8 cellular contexts compared by ENCODE assay signal in genomic region chr7:5450549-5451327, GRCh38. TPM values are rescaled to one million over a fixed set of nuclear protein-coding genes. Genes with fewer than 3 reads are reported as not detected.
A peak's percentile ranks its signal among the peaks of the same experiment; 100 is the strongest.
DNase-seq lines count a peak whose midpoint lies in the region; ATAC-seq and TF ChIP-seq lines count a peak whose summit lies in the region.

No MANE protein-coding gene starts in this region.

- no peak overlapping the region for H3K27ac Mint-ChIP-seq in activated CD4-positive, alpha-beta memory T cell treated with anti-CD3 and anti-CD28 coated beads for 36 hours
- no peak overlapping the region for H3K27ac Mint-ChIP-seq in endothelial cell (ENCODE audit: unreplicated experiment)

- TF ChIP-seq CTCF in endothelial cell (IDR thresholded peaks at IDR 0.05; ENCODE audit: unreplicated experiment): peak; percentile 38

- DNase-seq in D341Med (ENCODE audit: low spot score) (peak; percentile 77), KBM-7 (peak; percentile 46), endothelial cell (ENCODE audit: low spot score) (peak; percentile 65), myocyte (ENCODE audit: low read depth) (peak; percentile 24)
- peak; percentile 47 for DNase-seq in activated CD4-positive, alpha-beta memory T cell treated with anti-CD3 and anti-CD28 coated beads for 36 hours

- H3K4me3 Mint-ChIP-seq in activated CD4-positive, alpha-beta memory T cell treated with anti-CD3 and anti-CD28 coated beads for 36 hours: no peak overlapping the region
- H3K4me3 Mint-ChIP-seq in endothelial cell (ENCODE audit: unreplicated experiment): no peak overlapping the region

- POLR2A ChIA-PET in activated CD4-positive, alpha-beta memory T cell treated with anti-CD3 and anti-CD28 coated beads for 36 hours (lab: Charles Lee): no interaction called here

- H3K36me3 Mint-ChIP-seq in activated CD4-positive, alpha-beta memory T cell treated with anti-CD3 and anti-CD28 coated beads for 36 hours: no peaks in the 10 kb centered on the region
- no peaks in the 10 kb centered on the region for H3K36me3 Mint-ChIP-seq in endothelial cell (ENCODE audit: low read depth, unreplicated experiment)

- CTCF ChIA-PET in activated CD4-positive, alpha-beta memory T cell treated with anti-CD3 and anti-CD28 coated beads for 36 hours (lab: Charles Lee): interaction anchor here (1.2 to 2.2 kb wide), 4 partner anchors 54 to 214 kb away, joined by 3 to 16 read pairs (median 6); no protein-coding TSS in a partner anchor

- no peaks in the 10 kb centered on the region for H3K4me1 Mint-ChIP-seq in activated CD4-positive, alpha-beta memory T cell treated with anti-CD3 and anti-CD28 coated beads for 36 hours (ENCODE audit: low read depth)
- H3K4me1 Mint-ChIP-seq in endothelial cell (ENCODE audit: unreplicated experiment): peaks cover 17% of the 10 kb centered on the region

- intact Hi-C loops in activated CD4-positive, alpha-beta memory T cell treated with anti-CD3 and anti-CD28 coated beads for 36 hours (cut with micrococcal nuclease): no loop called here

- no peaks in the 10 kb centered on the region for H3K9me3 Mint-ChIP-seq in activated CD4-positive, alpha-beta memory T cell treated with anti-CD3 and anti-CD28 coated beads for 36 hours
- H3K9me3 Mint-ChIP-seq in endothelial cell (ENCODE audit: unreplicated experiment): no peaks in the 10 kb centered on the region

- H3K27me3 Mint-ChIP-seq in activated CD4-positive, alpha-beta memory T cell treated with anti-CD3 and anti-CD28 coated beads for 36 hours: peaks cover 1% of the 10 kb centered on the region
- peaks cover 8% of the 10 kb centered on the region for H3K27me3 Mint-ChIP-seq in endothelial cell (ENCODE audit: unreplicated experiment)

- in situ Hi-C loops in KBM-7 (cut with MboI; ENCODE audit: low pct_unique_long_range_greater_than_20kb, low sequenced_read_pairs): no loop called here

- ATAC-seq in HG03280 (IDR thresholded peaks at IDR 0.05; ENCODE audit: unreplicated experiment) (no peak), GM18520 (IDR thresholded peaks at IDR 0.05; ENCODE audit: unreplicated experiment) (no peak), HG03460 (IDR thresholded peaks at IDR 0.05; ENCODE audit: unreplicated experiment) (no peak)

RNA-seq across cellular contexts. Expression of gene TNRC18, which starts 27.1 kb away (rescaled TPM):
- 10 to 100 TPM; 37.3 to 40.4 TPM for total RNA-seq in activated CD4-positive, alpha-beta memory T cell treated with anti-CD3 and anti-CD28 coated beads for 36 hours
- total RNA-seq in endothelial cell (ENCODE audit: unreplicated experiment): 91.8 TPM
- total RNA-seq in myocyte: 27.7 and 32.3 TPM in 2 replicates
- 68.9 TPM for polyA plus RNA-seq in myocyte (2012)

Comparison
In these comparisons a context has a peak if more than half of its experiments do, and no peak if none do; other contexts are left out.
1. DNase-seq: peak in every context shown above with its lines; median percentile 77 in D341Med; 65 in endothelial cell; 47 in activated CD4-positive, alpha-beta memory T cell treated with anti-CD3 and anti-CD28 coated beads for 36 hours; 46 in KBM-7; 24 in myocyte.